In genomic region chr6:26170181-26170580, GRCh38 we compare ENCODE assay signal across 11 cellular contexts.
DNase-seq lines count a peak whose midpoint lies in the region; ATAC-seq, FAIRE-seq and TF ChIP-seq lines count a peak whose summit lies in the region.
"Had no signal": no experiment of that assay in that cellular context is flagged by ENCODE, and none has a peak within 500 bp of the region (broad histone marks: within the 10 kb centered on the region; RNA-seq: fewer than 3 reads in every experiment).

No MANE protein-coding gene starts in this region.

- TF ChIP-seq EP300 in GM12878 (IDR thresholded peaks at IDR 0.05; ENCODE audit: borderline replicate concordance in 1 of 2, control insufficient read depth in 1 of 2, low read depth in 2 of 2, low read length in 2 of 2): no peak

- SMC1A ChIA-PET in GM12878 (lab: Charles Lee; ENCODE audit: uncharacterized antibody, unreplicated experiment): interaction anchor here (1.2 to 6.5 kb wide), 4 partner anchors 11 to 42 kb away, joined by 4 to 50 read pairs (median 4); a partner anchor contains a TSS

- peaks cover 62% of the 10 kb centered on the region for H3K4me1 Mint-ChIP-seq in activated T-cell treated with anti-CD3 and anti-CD28 coated beads, Interleukin-2, amount 50 U/mL, for 72 hours (ENCODE audit: low read depth)
- peaks cover 26 to 54% of the 10 kb centered on the region in 2 donors for H3K4me1 Mint-ChIP-seq in stimulated activated naive B cell treated with anti-CD40 and anti-IgM and Interleukin-4, amounts not matched to agents 10 μg/mL and 1 μg/mL and 100 μg/mL, for 72 hours

- H3K79me2 ChIP-seq in GM12878 (ENCODE audit: control insufficient read depth, insufficient read depth, low read length): peaks cover 32% of the 10 kb centered on the region

- H3K27ac ChIP-seq in GM12878 (ENCODE audit: control insufficient read depth, insufficient read depth): peak overlapping the region; percentile 98
- H3K27ac ChIP-seq: VCaP had no signal

- no peak for TF ChIP-seq POLR2A in GM12878 (IDR thresholded peaks at IDR 0.05; ENCODE audit: low read depth, low read length)

- H3K9me3 Mint-ChIP-seq in activated T-cell treated with anti-CD3 and anti-CD28 coated beads, Interleukin-2, amount 50 U/mL, for 72 hours: no peaks in the 10 kb centered on the region
- H3K9me3 Mint-ChIP-seq in stimulated activated naive B cell treated with anti-CD40 and anti-IgM and Interleukin-4, amounts not matched to agents 10 μg/mL and 1 μg/mL and 100 μg/mL, for 72 hours: no peaks in the 10 kb centered on the region

- peak overlapping the region; percentile 83 to 100 for H3K4me3 Mint-ChIP-seq in activated T-cell treated with anti-CD3 and anti-CD28 coated beads, Interleukin-2, amount 50 U/mL, for 72 hours
- peak overlapping the region; percentile 48 to 53 for H3K4me3 Mint-ChIP-seq in stimulated activated naive B cell treated with anti-CD40 and anti-IgM and Interleukin-4, amounts not matched to agents 10 μg/mL and 1 μg/mL and 100 μg/mL, for 72 hours

- CTCF ChIA-PET in GM12878 (lab: Yijun Ruan, JAX): interaction anchor here (0.6 to 2.6 kb wide), 5 partner anchors 10 to 104 kb away, joined by 3 to 11 read pairs (median 3); a partner anchor contains a TSS

- peak overlapping the region; percentile 42 for H2AFZ ChIP-seq in GM12878 (ENCODE audit: control insufficient read depth, low read depth, low read length)

- H3K27ac Mint-ChIP-seq in activated T-cell treated with anti-CD3 and anti-CD28 coated beads, Interleukin-2, amount 50 U/mL, for 72 hours: peak overlapping the region; percentile 94
- H3K27ac Mint-ChIP-seq in stimulated activated naive B cell treated with anti-CD40 and anti-IgM and Interleukin-4, amounts not matched to agents 10 μg/mL and 1 μg/mL and 100 μg/mL, for 72 hours: peak overlapping the region; percentile 88

- no peak for ATAC-seq in activated T-cell treated with anti-CD3 and anti-CD28 coated beads, Interleukin-2, amount 50 U/mL, for 72 hours (replicated peaks in 1 of 2)
- peak; percentile 28 for ATAC-seq in GM12878
- ATAC-seq in stimulated activated naive B cell treated with anti-CD40 and anti-IgM and Interleukin-4, amounts not matched to agents 10 μg/mL and 1 μg/mL and 100 μg/mL, for 72 hours (replicated peaks): no peak
- ATAC-seq in HG02870 (IDR thresholded peaks at IDR 0.05; ENCODE audit: unreplicated experiment): no peak

- no TSS peak for BruUV-seq in GM12878 (replicated peaks; lab: Mats Ljungman, UMichigan)

- H3K27me3 Mint-ChIP-seq in activated T-cell treated with anti-CD3 and anti-CD28 coated beads, Interleukin-2, amount 50 U/mL, for 72 hours (ENCODE audit: low read depth): no peaks in the 10 kb centered on the region
- no peaks in the 10 kb centered on the region for H3K27me3 Mint-ChIP-seq in stimulated activated naive B cell treated with anti-CD40 and anti-IgM and Interleukin-4, amounts not matched to agents 10 μg/mL and 1 μg/mL and 100 μg/mL, for 72 hours

- intact Hi-C loops in GM12878 (cut with micrococcal nuclease; ENCODE audit: unreplicated experiment): loop anchor here (5.0 to 10.0 kb wide), 4 partner anchors 102 to 425 kb away; partner anchors contain the start of gene ABT1

- H3K4me3 ChIP-seq in GM12878: peak overlapping the region; percentile 36; the same call in 1 of the 2 replicates

- FAIRE-seq in GM12878 (lab: Jason Lieb, UNC): no peak

- WGBS in GM12878 (ENCODE audit: insufficient coverage, insufficient replicate concordance, low lambda C conversion rate, missing lambda C conversion rate): 2% methylated on average over 2 of the region's 2 CpGs

- RAD21 ChIA-PET in GM12878 (lab: Charles Lee; ENCODE audit: unreplicated experiment): interaction anchor here (0.7 to 1.9 kb wide), 5 partner anchors 11 to 170 kb away, joined by 3 to 7 read pairs (median 4); a partner anchor contains a TSS

- H3K9me3 ChIP-seq in GM12878 (replicated peaks; ENCODE audit: control insufficient read depth, insufficient read depth, low read length): no peaks in the 10 kb centered on the region

- POLR2A ChIA-PET in GM12878 (lab: Charles Lee): interaction anchor here (1.1 to 4.1 kb wide), 4 partner anchors 8 to 29 kb away, joined by 3 to 23 read pairs (median 4); a partner anchor contains a TSS

- H3K4me2 ChIP-seq in GM12878 (ENCODE audit: control insufficient read depth, insufficient read depth): peak overlapping the region; percentile 99

- H3K9ac ChIP-seq in GM12878 (ENCODE audit: control insufficient read depth, insufficient read depth, low read length): peak overlapping the region; percentile 96

- no peak for TF ChIP-seq RAD21 in GM12878 (IDR thresholded peaks at IDR 0.05; ENCODE audit: insufficient read depth, low read depth, low read length)

- no peak for TF ChIP-seq CTCF in GM12878 (IDR thresholded peaks at IDR 0.05 in 2 of 3, conservative IDR thresholded peaks at IDR 0.05 in 1 of 3; ENCODE audit: control insufficient read depth in 2 of 3, extremely low read depth in 1 of 3, insufficient read depth in 1 of 3, low read depth in 3 of 3, low read length in 3 of 3)

- peaks cover 3 to 4% of the 10 kb centered on the region in 2 donors for H3K36me3 Mint-ChIP-seq in activated T-cell treated with anti-CD3 and anti-CD28 coated beads, Interleukin-2, amount 50 U/mL, for 72 hours (ENCODE audit: insufficient read depth in 2 of 2)
- peaks cover 17 to 26% of the 10 kb centered on the region in 2 donors for H3K36me3 Mint-ChIP-seq in stimulated activated naive B cell treated with anti-CD40 and anti-IgM and Interleukin-4, amounts not matched to agents 10 μg/mL and 1 μg/mL and 100 μg/mL, for 72 hours

- no peaks in the 10 kb centered on the region for H3K36me3 ChIP-seq in GM12878 (ENCODE audit: control insufficient read depth in 2 of 2, insufficient read depth in 2 of 2, low read length in 1 of 2)

- no peak for DNase-seq in activated T-cell treated with anti-CD3 and anti-CD28 coated beads, Interleukin-2, amount 50 U/mL, for 72 hours
- DNase-seq in activated T-cell treated with anti-CD3 and anti-CD28 coated beads for 4 hours: no peak
- peak; percentile 56 for DNase-seq in NCI-H69 (lab: John Stamatoyannopoulos, UW)
- DNase-seq in GM12878 (ENCODE audit: low read depth, low spot score): no peak
- no peak for DNase-seq in stimulated activated naive B cell treated with anti-CD40 and anti-IgM and Interleukin-4, amounts not matched to agents 10 μg/mL and 1 μg/mL and 100 μg/mL, for 72 hours
- DNase-seq in hypothalamus (lab: John Stamatoyannopoulos, UW): no peak
- DNase-seq in GM03348 (ENCODE audit: low spot score): no peak
- DNase-seq: anterior cingulate cortex, NCI-H187 treated with DMSO at 0.1 percent for 48 hours had no signal

- no peaks in the 10 kb centered on the region for H3K27me3 ChIP-seq in GM12878 (replicated peaks in 1 of 2; ENCODE audit: control insufficient read depth in 2 of 2, insufficient read depth in 2 of 2, low read length in 1 of 2)

- H4K20me1 ChIP-seq in GM12878 (ENCODE audit: control insufficient read depth, insufficient read depth): no peaks in the 10 kb centered on the region

- in situ Hi-C loops in GM12878 (cut with MboI): no loop called here

- peaks cover 25% of the 10 kb centered on the region for H3K4me1 ChIP-seq in GM12878 (ENCODE audit: control insufficient read depth, insufficient read depth, low read length)

TF ChIP-seq in GM12878, 131 proteins besides CTCF, POLR2A, EP300 and RAD21 (continues in another document):
- TF ChIP-seq RUNX3 (IDR thresholded peaks at IDR 0.05; ENCODE audit: low read length) (peak; percentile 41; the same call in 1 of the 2 replicates), CREM (IDR thresholded peaks at IDR 0.05; ENCODE audit: low read depth) (peak; percentile 27; the same call in 1 of the 2 replicates), DPF2 (IDR thresholded peaks at IDR 0.05) (no peak), YY1 (IDR thresholded peaks at IDR 0.05; ENCODE audit: low read depth, low read length) (0 out of 2 replicates have a peak, but pooled peaks have one; percentile 10), POLR2AphosphoS5 (IDR thresholded peaks at IDR 0.05; ENCODE audit: low read length) (no peak), BRCA1 (IDR thresholded peaks at IDR 0.05; ENCODE audit: low read depth, low read length) (no peak), SMC3 (IDR thresholded peaks at IDR 0.05; ENCODE audit: borderline replicate concordance, low read length) (no peak), IRF4 (IDR thresholded peaks at IDR 0.05; ENCODE audit: low read depth, low read length) (no peak), SREBF2 (IDR thresholded peaks at IDR 0.05; ENCODE audit: low read length) (no peak), PKNOX1 (IDR thresholded peaks at IDR 0.05) (peak; percentile 40), ELK1 (IDR thresholded peaks at IDR 0.05; ENCODE audit: low read depth, low read length) (no peak), BCL11A (IDR thresholded peaks at IDR 0.05; ENCODE audit: low read depth, low read length) (no peak), STAT3 (IDR thresholded peaks at IDR 0.05; ENCODE audit: low read depth, low read length) (no peak), MTA2 (IDR thresholded peaks at IDR 0.05; ENCODE audit: low read depth) (no peak), WRNIP1 (IDR thresholded peaks at IDR 0.05; ENCODE audit: borderline replicate concordance, low read depth, low read length) (no peak)
